ENCODE assay signal across 27 cellular contexts in genomic region chr4:89531932-89532640, GRCh38.
"Had no signal": no experiment of that assay in that cellular context is flagged by ENCODE, and none has a peak within 500 bp of the region (broad histone marks: within the 10 kb centered on the region; RNA-seq: fewer than 3 reads in every experiment).

No MANE protein-coding gene starts in this region.

- H3K36me3 ChIP-seq: ascending aorta, breast epithelium, cardiac muscle cell, colonic mucosa, gastroesophageal sphincter, heart right ventricle had no signal

- H3K27me3 ChIP-seq: ascending aorta, breast epithelium, cardiac muscle cell, colonic mucosa, heart right ventricle had no signal

- H3K9me3 ChIP-seq: ascending aorta, breast epithelium, colonic mucosa, gastroesophageal sphincter had no signal

- DNase-seq: activated CD4-positive, alpha-beta memory T cell treated with anti-CD3 and anti-CD28 coated beads for 36 hours; activated CD4-positive, alpha-beta T cell treated with anti-CD3 and anti-CD28 coated beads for 36 hours; activated CD4-positive, alpha-beta T cell treated with anti-CD3 and anti-CD28 coated beads, Interleukin-2, amount 10 ng/mL, durations not matched to agents 24 days and 14 days; activated CD4-positive, CD25-positive, alpha-beta regulatory T cell; activated CD4-positive, CD25-positive, alpha-beta regulatory T cell treated with anti-CD3 and anti-CD28 coated beads, Interleukin-2, amount 50 U/mL, for 72 hours; activated CD8-positive, alpha-beta memory T cell treated with anti-CD3 and anti-CD28 coated beads, Interleukin-2, amount 50 U/mL, for 48 hours; activated gamma-delta T cell; activated naive CD4-positive, alpha-beta T cell; activated naive CD4-positive, alpha-beta T cell treated with anti-CD3 and anti-CD28 coated beads, Interleukin-2, amount 10 ng/mL, durations not matched to agents 7 days and 5 days; activated naive CD8-positive, alpha-beta T cell treated with anti-CD3 and anti-CD28 coated beads, Interleukin-2, amount 10 ng/mL, durations not matched to agents 7 days and 5 days; activated T-cell treated with anti-CD3 and anti-CD28 coated beads for 4 hours; activated T-cell treated with anti-CD3 and anti-CD28 coated beads, Interleukin-2, amount 50 U/mL, for 24 hours; activated T-cell treated with anti-CD3 and anti-CD28 coated beads, Interleukin-2, amount 50 U/mL, for 72 hours; central memory CD4-positive, alpha-beta T cell; cerebellar nuclear complex; colonic mucosa; effector CD8-positive, alpha-beta T cell; foreskin fibroblast; heart right ventricle; hippocampal formation; T-helper 2 cell had no signal

- H3K27ac ChIP-seq: ascending aorta, breast epithelium, cardiac muscle cell, colonic mucosa, gastroesophageal sphincter, heart right ventricle had no signal

- ATAC-seq: activated CD4-positive, alpha-beta T cell treated with anti-CD3 and anti-CD28 coated beads for 36 hours; activated naive CD4-positive, alpha-beta T cell treated with anti-CD3 and anti-CD28 coated beads, Interleukin-2, amount 50 U/mL, for 72 hours; activated T-cell treated with anti-CD3 and anti-CD28 coated beads, Interleukin-2, amount 50 U/mL, for 72 hours; esophagus mucosa; gastroesophageal sphincter; heart right ventricle had no signal

- H3K4me1 ChIP-seq: ascending aorta, breast epithelium, colonic mucosa, gastroesophageal sphincter, heart right ventricle had no signal

- H3K4me3 ChIP-seq: ascending aorta, breast epithelium, cardiac muscle cell, colonic mucosa, gastroesophageal sphincter, heart right ventricle had no signal
